18 cellular contexts compared by ENCODE assay signal in genomic region chr3:77247817-77248216, GRCh38.
"Had no signal": no experiment of that assay in that cellular context is flagged by ENCODE, and none has a peak within 500 bp of the region (broad histone marks: within the 10 kb centered on the region; RNA-seq: fewer than 3 reads in every experiment).

No MANE protein-coding gene starts in this region.

- H3K4me1 Mint-ChIP-seq: immature natural killer cell, naive B cell had no signal

- H3K4me1 ChIP-seq: suprapubic skin, thyroid gland had no signal

- H3K4me3 Mint-ChIP-seq: immature natural killer cell, naive B cell, nephron, type B pancreatic cell had no signal

- H3K36me3 ChIP-seq: neutrophil, suprapubic skin, thyroid gland had no signal

- H3K27me3 ChIP-seq: dorsolateral prefrontal cortex, neutrophil, suprapubic skin, thyroid gland had no signal

- DNase-seq: cortex of kidney; effector CD8-positive, alpha-beta T cell; immature natural killer cell; kidney; left colon; left ventricle myocardium superior; midbrain; naive B cell; small intestine; stimulated activated CD4-positive, alpha-beta T cell treated with anti-CD3 and anti-CD28 coated beads, Interleukin-2, amount 100 ng/mL, for 48 hours; stimulated activated naive CD4-positive, alpha-beta T cell treated with Interleukin-2 at 50 U/mL for 16 hours; thyroid gland had no signal

- H3K4me3 ChIP-seq: lung, suprapubic skin, thyroid gland had no signal

- ATAC-seq: left colon had no signal

- H3K27ac Mint-ChIP-seq: immature natural killer cell, naive B cell, nephron, type B pancreatic cell had no signal

- H3K9me3 ChIP-seq: neutrophil, suprapubic skin, thyroid gland had no signal

- H3K27me3 Mint-ChIP-seq: naive B cell, type B pancreatic cell had no signal

- H3K27ac ChIP-seq: neutrophil, suprapubic skin, thyroid gland had no signal

- H3K36me3 Mint-ChIP-seq: naive B cell had no signal
